ENCODE assay signal across 8 cellular contexts in genomic region chr19:34676697-34677385, GRCh38. TPM values are rescaled to one million over a fixed set of nuclear protein-coding genes. Genes with fewer than 3 reads are reported as not detected.
DNase-seq lines count a peak whose midpoint lies in the region; ATAC-seq and TF ChIP-seq lines count a peak whose summit lies in the region.

A gene with protein sequence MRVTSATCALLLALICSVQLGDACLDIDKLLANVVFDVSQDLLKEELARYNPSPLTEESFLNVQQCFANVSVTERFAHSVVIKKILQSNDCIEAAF (minus strand): TSS chr19:34677159. CDS start chr19:34594563, 82,596 bp downstream.

- H3K27ac ChIP-seq in mesodermal cell (ENCODE audit: low read depth, low read length, severe bottlenecking), result peak within 1 kb of the TSS; percentile 90

- ATAC-seq in GM18858 (IDR thresholded peaks at IDR 0.05; ENCODE audit: unreplicated experiment) (peak; percentile 25), HG03060 (IDR thresholded peaks at IDR 0.05; ENCODE audit: low read depth, unreplicated experiment) (peak; percentile 39)

- 7 to 8% methylated on average over 20 to 23 of the region's 26 CpGs for WGBS in mesodermal cell (ENCODE audit: insufficient coverage in 2 of 2), 2 experiments

- peaks cover 34% of the 10 kb centered on the region for H3K36me3 ChIP-seq in mesodermal cell (ENCODE audit: control insufficient read depth, insufficient read depth, low read length)

- H3K4me3 ChIP-seq in AG09309 (ENCODE audit: control insufficient read depth, low read depth, low read length), result peak within 1 kb of the TSS; percentile 51
- H3K4me3 ChIP-seq in mesodermal cell (ENCODE audit: extremely low read depth, insufficient read depth, low read length, poor library complexity, severe bottlenecking), result peak within 1 kb of the TSS; percentile 57

- H3K9me3 ChIP-seq in mesodermal cell (ENCODE audit: control insufficient read depth, low read length), result peaks cover 4% of the 10 kb centered on the region

- DNase-seq in AG09309 (ENCODE audit: low read depth) (peak; percentile 24), NCI-H2107 (lab: John Stamatoyannopoulos, UW) (peak; percentile 78), UCSD-AML1 (lab: John Stamatoyannopoulos, UW; ENCODE audit: unreplicated experiment) (peak; percentile 86), superior temporal gyrus (ENCODE audit: extremely low spot score) (peak; percentile 96)
- DNase-seq in effector CD8-positive, alpha-beta T cell (lab: John Stamatoyannopoulos, UW), result peak; percentile 67

- no peaks in the 10 kb centered on the region for H3K4me1 ChIP-seq in mesodermal cell (ENCODE audit: control insufficient read depth, insufficient read depth, low read length, poor library complexity, severe bottlenecking)

- TF ChIP-seq CTCF in AG09309 (IDR thresholded peaks at IDR 0.05; ENCODE audit: control insufficient read depth, insufficient read depth, low read depth, low read length, missing control alignments), result peak; percentile 22

RNA-seq across cellular contexts. Expression of the gene that starts here (rescaled TPM):
- polyA plus RNA-seq in mesodermal cell (2013, experiment 1 of 2), result 0.11 TPM
- 0.15 TPM for polyA plus RNA-seq in mesodermal cell (2013, experiment 2 of 2)

Comparison
In these comparisons a context has a peak if more than half of its experiments do, and no peak if none do; other contexts are left out.
1. Peak in every context shown above with its lines: DNase-seq, ATAC-seq, H3K4me3 ChIP-seq and H3K27ac ChIP-seq.
2. DNase-seq: peak in every context shown above with its lines; median percentile 96 in superior temporal gyrus; 86 in UCSD-AML1; 78 in NCI-H2107; 67 in effector CD8-positive, alpha-beta T cell; 24 in AG09309.